17 cellular contexts compared by ENCODE assay signal in genomic region chr17:48393271-48393670, GRCh38. TPM values are rescaled to one million over a fixed set of nuclear protein-coding genes. Genes with fewer than 3 reads are reported as not detected.
DNase-seq lines count a peak whose midpoint lies in the region; ATAC-seq and TF ChIP-seq lines count a peak whose summit lies in the region.
"Had no signal": no experiment of that assay in that cellular context is flagged by ENCODE, and none has a peak within 500 bp of the region (broad histone marks: within the 10 kb centered on the region; RNA-seq: fewer than 3 reads in every experiment).

No MANE protein-coding gene starts in this region.

- no peak for TF ChIP-seq CTCF in CD4-positive, alpha-beta T cell (IDR thresholded peaks at IDR 0.05)
- no peak for TF ChIP-seq CTCF in fibroblast of the aortic adventitia (IDR thresholded peaks at IDR 0.05; ENCODE audit: insufficient read depth, low read length)
- TF ChIP-seq CTCF in Caco-2 (IDR thresholded peaks at IDR 0.05; ENCODE audit: insufficient read depth in 1 of 2, low read depth in 1 of 2, low read length in 1 of 2, severe bottlenecking in 1 of 2, unreplicated experiment in 1 of 2), result no peak

- CTCF ChIA-PET in CD4-positive, alpha-beta T cell (lab: Charles Lee), result no interaction called here
- CTCF ChIA-PET in Caco-2 (lab: Charles Lee), result no interaction called here

- no peak overlapping the region for H3K4me3 ChIP-seq in fibroblast of the aortic adventitia (ENCODE audit: low read depth, low read length)
- no peak overlapping the region for H3K4me3 ChIP-seq in Caco-2 (ENCODE audit: low read depth, low read length)
- H3K4me3 ChIP-seq: SJSA1 had no signal

- H3K27me3 Mint-ChIP-seq in CD4-positive, alpha-beta T cell, result no peaks in the 10 kb centered on the region
- no peaks in the 10 kb centered on the region for H3K27me3 Mint-ChIP-seq in activated T-helper 17 cell treated with anti-CD3 and anti-CD28 coated beads, Interleukin-2, amount 50 U/mL, for 72 hours
- H3K27me3 Mint-ChIP-seq in Caco-2 (ENCODE audit: insufficient read depth, unreplicated experiment), result peaks cover 17% of the 10 kb centered on the region

- ATAC-seq in CD4-positive, alpha-beta T cell (ENCODE audit: poor library complexity), result no peak
- no peak for ATAC-seq in activated T-helper 17 cell treated with anti-CD3 and anti-CD28 coated beads, Interleukin-2, amount 50 U/mL, for 72 hours (replicated peaks)
- no peak for ATAC-seq in GM21619 (IDR thresholded peaks at IDR 0.05; ENCODE audit: unreplicated experiment)

- H3K36me3 Mint-ChIP-seq in CD4-positive, alpha-beta T cell (ENCODE audit: low read depth), result peaks cover 91% of the 10 kb centered on the region
- peaks cover 90% of the 10 kb centered on the region for H3K36me3 Mint-ChIP-seq in activated T-helper 17 cell treated with anti-CD3 and anti-CD28 coated beads, Interleukin-2, amount 50 U/mL, for 72 hours (ENCODE audit: low read depth)
- H3K36me3 Mint-ChIP-seq in Caco-2 (ENCODE audit: insufficient read depth, unreplicated experiment), result no peaks in the 10 kb centered on the region

- H3K27ac ChIP-seq in CD4-positive, alpha-beta T cell (ENCODE audit: low read depth, low read length), result no peak overlapping the region
- H3K27ac ChIP-seq: C4-2B, HL-60, SJSA1 had no signal

- intact Hi-C loops in CD4-positive, alpha-beta T cell (cut with DNase I, micrococcal nuclease), result loop anchor here in 1 of 2 experiments (5.0 kb wide), 1 partner anchor 64 kb away; no protein-coding TSS in a partner anchor
- intact Hi-C loops in Caco-2 (cut with micrococcal nuclease; ENCODE audit: unreplicated experiment), result no loop called here

- H3K4me1 ChIP-seq in Caco-2, result no peaks in the 10 kb centered on the region
- H3K4me1 ChIP-seq: SJSA1 had no signal

- DNase-seq in AG08395 (ENCODE audit: low spot score), result peak; percentile 13
- no peak for DNase-seq in CD4-positive, alpha-beta T cell
- DNase-seq in fibroblast of the aortic adventitia (ENCODE audit: low read depth), result peak; percentile 5
- DNase-seq in Caco-2, result no peak
- no peak for DNase-seq in NCI-H1417 treated with DMSO at 0.1 percent for 48 hours (lab: John Stamatoyannopoulos, UW)
- DNase-seq in NCI-H1694 (lab: John Stamatoyannopoulos, UW), result no peak
- DNase-seq: COR-L47, H9, NCI-H1436 treated with DMSO at 0.1 percent for 48 hours, NCI-H2029 treated with DMSO at 0.1 percent for 48 hours, NCI-H2171, NCI-H526 had no signal

- H3K9me3 ChIP-seq in CD4-positive, alpha-beta T cell (ENCODE audit: control insufficient read depth, low read length), result no peaks in the 10 kb centered on the region
- H3K9me3 ChIP-seq in Caco-2, result no peaks in the 10 kb centered on the region
- H3K9me3 ChIP-seq: SJSA1 had no signal

- no peaks in the 10 kb centered on the region for H3K36me3 ChIP-seq in Caco-2 (ENCODE audit: control insufficient read depth, insufficient read depth, low read length)
- H3K36me3 ChIP-seq: SJSA1 had no signal

- H3K4me3 Mint-ChIP-seq in CD4-positive, alpha-beta T cell, result no peak overlapping the region
- H3K4me3 Mint-ChIP-seq in activated T-helper 17 cell treated with anti-CD3 and anti-CD28 coated beads, Interleukin-2, amount 50 U/mL, for 72 hours, result no peak overlapping the region
- H3K4me3 Mint-ChIP-seq in Caco-2 (ENCODE audit: unreplicated experiment), result no peak overlapping the region
- H3K4me3 Mint-ChIP-seq: H9 had no signal

- peak overlapping the region; percentile 58 for H3K27ac Mint-ChIP-seq in CD4-positive, alpha-beta T cell
- H3K27ac Mint-ChIP-seq in activated T-helper 17 cell treated with anti-CD3 and anti-CD28 coated beads, Interleukin-2, amount 50 U/mL, for 72 hours, result peak overlapping the region; percentile 48
- no peak overlapping the region for H3K27ac Mint-ChIP-seq in Caco-2 (ENCODE audit: unreplicated experiment)
- H3K27ac Mint-ChIP-seq: H9 had no signal

- H3K9me3 Mint-ChIP-seq in CD4-positive, alpha-beta T cell, result no peaks in the 10 kb centered on the region
- no peaks in the 10 kb centered on the region for H3K9me3 Mint-ChIP-seq in activated T-helper 17 cell treated with anti-CD3 and anti-CD28 coated beads, Interleukin-2, amount 50 U/mL, for 72 hours
- H3K9me3 Mint-ChIP-seq in Caco-2 (ENCODE audit: unreplicated experiment), result no peaks in the 10 kb centered on the region
- H3K9me3 Mint-ChIP-seq: H9 had no signal

- H3K27me3 ChIP-seq in CD4-positive, alpha-beta T cell (ENCODE audit: control insufficient read depth, insufficient read depth, low read length), result no peaks in the 10 kb centered on the region
- no peaks in the 10 kb centered on the region for H3K27me3 ChIP-seq in Caco-2 (replicated peaks; ENCODE audit: control insufficient read depth, insufficient read depth, low read length)

- POLR2A ChIA-PET in CD4-positive, alpha-beta T cell (lab: Charles Lee), result interaction anchor here (1.9 kb wide), 1 partner anchor 60 kb away, joined by 11 read pairs; no protein-coding TSS in a partner anchor
- POLR2A ChIA-PET in Caco-2 (lab: Charles Lee), result interaction anchor here (0.5 kb wide), 1 partner anchor 379 kb away, joined by 5 read pairs; no protein-coding TSS in a partner anchor

- peaks cover 54% of the 10 kb centered on the region for H3K4me1 Mint-ChIP-seq in CD4-positive, alpha-beta T cell (ENCODE audit: low read depth)
- H3K4me1 Mint-ChIP-seq in activated T-helper 17 cell treated with anti-CD3 and anti-CD28 coated beads, Interleukin-2, amount 50 U/mL, for 72 hours, result peaks cover 22% of the 10 kb centered on the region
- no peaks in the 10 kb centered on the region for H3K4me1 Mint-ChIP-seq in Caco-2 (ENCODE audit: low read depth, unreplicated experiment)
- H3K4me1 Mint-ChIP-seq: H9 had no signal

- no TSS peak for BruUV-seq in Caco-2 (replicated peaks; lab: Mats Ljungman, UMichigan)

RNA-seq across cellular contexts. Expression of gene SKAP1, which starts 36.7 kb away (rescaled TPM):
- total RNA-seq in CD4-positive, alpha-beta T cell, result 10 to 100 TPM; 92.0 to 95.1 TPM
- 100 to 1,000 TPM in 1 of 2 donors, 10 to 100 TPM in 1; 71.4 to 103 TPM for total RNA-seq in activated T-helper 17 cell treated with anti-CD3 and anti-CD28 coated beads, Interleukin-2, amount 50 U/mL, for 72 hours
- total RNA-seq in fibroblast of the aortic adventitia (ENCODE audit: low replicate concordance) (not detected in 2 replicates), Caco-2 (2022) (0.70 and 1.5 TPM in 2 replicates)
- total RNA-seq: H9 had no signal

Comparison
In these comparisons a context has a peak if more than half of its experiments do, and no peak if none do; other contexts are left out.
1. DNase-seq: peak in AG08395 (single experiment) and fibroblast of the aortic adventitia (single experiment); none in CD4-positive, alpha-beta T cell (0 of 10), Caco-2 (0 of 2), NCI-H1417 treated with DMSO at 0.1 percent for 48 hours (single experiment) and NCI-H1694 (single experiment).
2. RNA of gene SKAP1, which starts 36.7 kb away (total RNA-seq): 71.4 to 103 TPM in activated T-helper 17 cell treated with anti-CD3 and anti-CD28 coated beads, Interleukin-2, amount 50 U/mL, for 72 hours and 92.0 to 95.1 TPM in CD4-positive, alpha-beta T cell; 0.70 to 1.5 TPM in Caco-2 and not detected in fibroblast of the aortic adventitia; every median in the first group is over 10 times any median in the second.